In the genomic region with DNA sequence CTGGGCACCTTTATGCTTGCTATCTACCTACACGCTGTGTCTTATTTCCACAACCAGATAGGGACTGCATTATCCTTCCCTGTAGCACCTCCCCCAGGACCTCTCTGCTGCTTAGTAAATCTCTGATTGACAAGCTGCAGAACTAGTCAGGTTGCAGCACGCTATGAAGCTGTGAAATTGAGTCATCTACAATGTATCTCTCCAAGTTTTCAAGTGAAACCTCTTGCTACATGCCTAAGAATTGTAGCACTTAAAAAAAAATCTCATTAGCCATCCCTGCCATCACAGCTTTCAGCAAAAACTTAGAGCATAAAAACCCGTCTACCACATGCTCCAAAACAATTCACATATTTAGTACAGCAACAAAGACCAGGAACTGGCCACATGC, we compare ENCODE assay signal across 11 cellular contexts.
DNase-seq lines count a peak whose midpoint lies in the region; ATAC-seq and TF ChIP-seq lines count a peak whose summit lies in the region.
"Had no signal": no experiment of that assay in that cellular context is flagged by ENCODE, and none has a peak within 500 bp of the region (broad histone marks: within the 10 kb centered on the region; RNA-seq: fewer than 3 reads in every experiment).

No MANE protein-coding gene starts in this region.

- H2AK5ac ChIP-seq in neuronal stem cell (ENCODE audit: low read depth, low read length) = no peak overlapping the region

- peak; percentile 37 to 40 for ATAC-seq in left cardiac atrium
- no peak for ATAC-seq in heart right ventricle
- ATAC-seq in omental fat pad (ENCODE audit: low FRiP score) = no peak
- ATAC-seq: activated CD4-positive, alpha-beta T cell treated with anti-CD3 and anti-CD28 coated beads for 36 hours had no signal

- no peak overlapping the region for H2BK12ac ChIP-seq in neuronal stem cell (ENCODE audit: low read length)

- no peak overlapping the region for H3K9ac ChIP-seq in neuronal stem cell (ENCODE audit: low read depth, low read length, poor library complexity)

- no peak overlapping the region for H3K4ac ChIP-seq in neuronal stem cell (ENCODE audit: low read length)

- H4K91ac ChIP-seq in neuronal stem cell (ENCODE audit: low read depth, low read length, poor library complexity) = no peak overlapping the region

- H3K27me3 ChIP-seq in heart right ventricle (no peaks in the 10 kb centered on the region), neuronal stem cell (ENCODE audit: control insufficient read depth in 3 of 3, insufficient read depth in 3 of 3, low read depth in 1 of 3, low read length in 3 of 3) (peaks cover 0 to 12% (median 0%) of the 10 kb centered on the region in 3 experiments), vagina (no peaks in the 10 kb centered on the region)

- TF ChIP-seq CTCF in heart right ventricle (IDR thresholded peaks at IDR 0.05) = no peak
- TF ChIP-seq CTCF in vagina (IDR thresholded peaks at IDR 0.05) = no peak
- no peak for TF ChIP-seq CTCF in omental fat pad (IDR thresholded peaks at IDR 0.05)

- in situ Hi-C loops in ACHN (cut with HindIII; ENCODE audit: low pct_ligation_motif_present, low pct_unique_long_range_greater_than_20kb, low sequenced_read_pairs) = no loop called here

- intact Hi-C loops in left cardiac atrium (cut with DNase I) = no loop called here
- intact Hi-C loops in heart right ventricle (cut with DNase I) = no loop called here
- intact Hi-C loops in vagina (cut with DNase I) = no loop called here

- DNase-seq in left cardiac atrium = no peak
- DNase-seq in heart right ventricle = no peak
- DNase-seq in epithelial cell of prostate (ENCODE audit: low read depth, low spot score) = peak; percentile 82
- no peak for DNase-seq in neuronal stem cell (ENCODE audit: low spot score)
- DNase-seq in vagina (ENCODE audit: extremely low spot score in 2 of 2) = no peak
- DNase-seq in ACHN = no peak
- no peak for DNase-seq in omental fat pad (ENCODE audit: low spot score)
- DNase-seq in NOMO-1 treated with dmso at 0.1 percent for 144 hours (lab: John Stamatoyannopoulos, UW; ENCODE audit: unreplicated experiment) = no peak
- DNase-seq: activated CD4-positive, alpha-beta T cell treated with anti-CD3 and anti-CD28 coated beads for 36 hours; NCI-H774; stimulated activated CD4-positive, alpha-beta T cell treated with anti-CD3 and anti-CD28 coated beads, Interleukin-15, amount 100 ng/mL, for 24 hours had no signal

- H3K4me1 ChIP-seq in heart right ventricle (peaks cover 7 to 19% (median 13%) of the 10 kb centered on the region in 9 donors), neuronal stem cell (ENCODE audit: control insufficient read depth in 2 of 2, insufficient read depth in 1 of 2, low read depth in 1 of 2, low read length in 2 of 2) (peaks cover 4 to 13% of the 10 kb centered on the region in 2 donors), vagina (peaks cover 19% of the 10 kb centered on the region)

- no peak overlapping the region for H3K4me2 ChIP-seq in neuronal stem cell (ENCODE audit: insufficient read depth, low read length, poor library complexity, severe bottlenecking)

- no peak overlapping the region for H4K8ac ChIP-seq in neuronal stem cell (ENCODE audit: low read depth, low read length)

- no peak overlapping the region for H2BK120ac ChIP-seq in neuronal stem cell (ENCODE audit: low read depth, low read length)

- H3K23ac ChIP-seq in neuronal stem cell (ENCODE audit: low read depth, low read length, poor library complexity) = no peak overlapping the region

- H3K36me3 ChIP-seq in heart right ventricle = no peaks in the 10 kb centered on the region
- no peaks in the 10 kb centered on the region for H3K36me3 ChIP-seq in neuronal stem cell (replicated peaks in 1 of 2; ENCODE audit: control insufficient read depth in 2 of 2, insufficient read depth in 2 of 2, low read length in 2 of 2)
- H3K36me3 ChIP-seq in vagina = no peaks in the 10 kb centered on the region

- H3K14ac ChIP-seq in neuronal stem cell (ENCODE audit: low read length) = no peak overlapping the region

- no peak overlapping the region for H2BK15ac ChIP-seq in neuronal stem cell (ENCODE audit: low read length)

- H3K9me3 ChIP-seq in heart right ventricle (peaks cover 0 to 9% (median 0%) of the 10 kb centered on the region in 11 donors), neuronal stem cell (replicated peaks in 1 of 2; ENCODE audit: control insufficient read depth in 2 of 2, insufficient read depth in 1 of 2, low read depth in 1 of 2, low read length in 2 of 2) (no peaks in the 10 kb centered on the region), vagina (no peaks in the 10 kb centered on the region)

- TF ChIP-seq POLR2A in vagina (IDR thresholded peaks at IDR 0.05) = no peak

- H3K4me3 ChIP-seq in heart right ventricle (peak overlapping the region in 1 of 10 donors; percentile 1), neuronal stem cell (ENCODE audit: low read length in 2 of 2) (no peak overlapping the region), vagina (no peak overlapping the region)

- H3K27ac ChIP-seq in heart right ventricle = no peak overlapping the region
- H3K27ac ChIP-seq in epithelial cell of prostate = no peak overlapping the region
- no peak overlapping the region for H3K27ac ChIP-seq in neuronal stem cell (replicated peaks; ENCODE audit: low read length)
- H3K27ac ChIP-seq in vagina = peak overlapping the region; percentile 50

- no peak overlapping the region for H3K18ac ChIP-seq in neuronal stem cell (ENCODE audit: low read length)

- peak overlapping the region; percentile 87 for H2AFZ ChIP-seq in neuronal stem cell (ENCODE audit: low read length)

- 53 to 59% methylated on average over 3 of the region's 3 CpGs for WGBS in heart right ventricle, 2 donors
- WGBS in neuronal stem cell (ENCODE audit: extremely low coverage in 2 of 2, insufficient read length in 2 of 2, insufficient replicate concordance in 1 of 2), 2 donors = no CpG with 5 or more reads among the region's 3 CpGs

- H2BK5ac ChIP-seq in neuronal stem cell (ENCODE audit: low read length) = no peak overlapping the region

- no peaks in the 10 kb centered on the region for H3K79me1 ChIP-seq in neuronal stem cell (ENCODE audit: low read depth, low read length)

Comparison
In these comparisons a context has a peak if more than half of its experiments do, and no peak if none do; other contexts are left out.
1. ATAC-seq: peak in left cardiac atrium (2 of 2); none in heart right ventricle (0 of 8) and omental fat pad (single experiment).